ENCODE assay signal across 14 cellular contexts in the genomic region with DNA sequence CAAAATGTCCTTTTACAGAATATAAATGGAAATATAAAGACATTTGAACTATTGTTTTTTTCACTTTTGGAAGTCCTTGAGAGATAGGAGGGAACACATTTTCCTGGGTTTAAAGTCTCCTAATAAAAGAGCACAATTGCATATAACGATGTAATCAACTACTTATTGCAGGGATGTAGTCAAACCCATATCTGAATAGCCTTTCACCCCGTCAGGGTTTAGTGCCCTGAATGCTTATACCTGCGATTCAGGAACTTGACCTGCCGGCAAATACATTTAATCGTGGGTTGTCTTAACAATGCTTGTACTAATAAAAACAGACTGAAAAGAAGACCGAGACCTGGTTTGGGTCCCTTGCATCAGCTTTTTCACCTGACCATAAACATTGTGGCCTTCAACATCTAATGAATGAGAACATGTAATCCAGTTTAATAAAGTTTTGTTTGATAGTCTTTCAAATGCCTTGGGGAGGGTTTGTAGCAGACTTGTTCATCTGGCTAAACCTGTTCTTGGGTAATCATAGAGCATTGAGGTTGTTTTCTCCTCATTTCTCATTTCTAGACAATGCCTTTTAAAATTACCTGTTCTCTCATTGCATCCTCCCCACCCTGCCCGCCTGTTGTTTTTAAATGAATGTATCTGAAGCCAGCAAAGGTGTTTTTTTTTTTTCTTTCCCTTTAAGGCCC. TPM values are rescaled to one million over a fixed set of nuclear protein-coding genes. Genes with fewer than 3 reads are reported as not detected.
DNase-seq lines count a peak whose midpoint lies in the region; ATAC-seq, FAIRE-seq and TF ChIP-seq lines count a peak whose summit lies in the region.
"Had no signal": no experiment of that assay in that cellular context is flagged by ENCODE, and none has a peak within 500 bp of the region (broad histone marks: within the 10 kb centered on the region; RNA-seq: fewer than 3 reads in every experiment).

No MANE protein-coding gene starts in this region.

- H3K9me3 Mint-ChIP-seq in T-helper 2 cell treated with Interferon-gamma antibody and Interleukin-4, amounts not matched to agents 5 μg/mL and 100 μg/mL, for 36 hours = no peaks in the 10 kb centered on the region
- H3K9me3 Mint-ChIP-seq: CD8-positive, alpha-beta T cell; natural killer cell treated with Interleukin-12 subunit alpha and Interleukin-12 subunit beta and Interleukin-15 and Interleukin-18, amount 100 ng/mL, for 72 hours had no signal

- peak; percentile 99 for DNase-seq in HT-29 (ENCODE audit: low spot score)
- peak; percentile 99 for DNase-seq in NCI-H748 treated with DMSO at 0.1 percent for 48 hours (lab: John Stamatoyannopoulos, UW)
- no peak for DNase-seq in keratinocyte (ENCODE audit: low read depth, low spot score)
- DNase-seq in thyroid gland = peak; percentile 58 to 65
- no peak for DNase-seq in T-helper 2 cell treated with Interferon-gamma antibody and Interleukin-4, amounts not matched to agents 5 μg/mL and 100 μg/mL, for 36 hours (ENCODE audit: low spot score)
- no peak for DNase-seq in right cardiac atrium
- DNase-seq: CD8-positive, alpha-beta T cell; GOT3; stimulated activated naive CD8-positive, alpha-beta T cell treated with anti-CD3 and anti-CD28 coated beads, Interleukin-15, Interleukin-2, amounts not matched to agents 100 U/mL and 50 U/mL, for 24 hours had no signal

- H2AFZ ChIP-seq in keratinocyte (ENCODE audit: control insufficient read depth, low read length) = no peak overlapping the region

- no peak for ATAC-seq in HG03354 (IDR thresholded peaks at IDR 0.05; ENCODE audit: poor library complexity, severe bottlenecking, unreplicated experiment)
- ATAC-seq in right cardiac atrium = no peak
- ATAC-seq: activated CD4-positive, CD25-positive, alpha-beta regulatory T cell treated with anti-CD3 and anti-CD28 coated beads, Interleukin-2, amount 50 U/mL, for 24 hours; CD8-positive, alpha-beta T cell; natural killer cell treated with Interleukin-12 subunit alpha and Interleukin-12 subunit beta and Interleukin-15 and Interleukin-18, amount 100 ng/mL, for 72 hours; Panc1; stimulated activated naive CD8-positive, alpha-beta T cell treated with anti-CD3 and anti-CD28 coated beads, Interleukin-15, Interleukin-2, amounts not matched to agents 100 U/mL and 50 U/mL, for 24 hours had no signal

- H3K27me3 ChIP-seq in keratinocyte (ENCODE audit: control insufficient read depth, extremely low read depth, insufficient read depth, low read length) = no peaks in the 10 kb centered on the region
- H3K27me3 ChIP-seq in thyroid gland = no peaks in the 10 kb centered on the region
- no peaks in the 10 kb centered on the region for H3K27me3 ChIP-seq in right cardiac atrium (ENCODE audit: control insufficient read depth, insufficient read depth)

- peaks cover under 1% of the 10 kb centered on the region for H3K4me1 Mint-ChIP-seq in T-helper 2 cell treated with Interferon-gamma antibody and Interleukin-4, amounts not matched to agents 5 μg/mL and 100 μg/mL, for 36 hours (ENCODE audit: low read depth)

- peaks cover 8 to 38% of the 10 kb centered on the region in 2 experiments for H3K36me3 ChIP-seq in keratinocyte (ENCODE audit: control insufficient read depth in 2 of 2, extremely low read depth in 1 of 2, insufficient read depth in 2 of 2, low read length in 2 of 2)
- peaks cover 0 to 8% of the 10 kb centered on the region in 2 donors for H3K36me3 ChIP-seq in thyroid gland

- peak; percentile 79 for FAIRE-seq in keratinocyte (lab: Jason Lieb, UNC)
- FAIRE-seq: GM18507 had no signal

- H3K9me3 ChIP-seq in keratinocyte (ENCODE audit: control insufficient read depth, low read depth, low read length) (no peaks in the 10 kb centered on the region), thyroid gland (no peaks in the 10 kb centered on the region), right cardiac atrium (ENCODE audit: control insufficient read depth, low read length) (no peaks in the 10 kb centered on the region)

- H3K79me2 ChIP-seq in keratinocyte (ENCODE audit: control insufficient read depth, insufficient read depth, low read length) = peaks cover 98% of the 10 kb centered on the region

- H4K20me1 ChIP-seq in keratinocyte (ENCODE audit: control insufficient read depth, extremely low read depth, insufficient read depth, low read length) = peaks cover 7% of the 10 kb centered on the region

- dilution Hi-C loops in keratinocyte (cut with MboI; ENCODE audit: extremely low pct_ligation_motif_present, low sequenced_read_pairs) = no loop called here

- H3K36me3 Mint-ChIP-seq in T-helper 2 cell treated with Interferon-gamma antibody and Interleukin-4, amounts not matched to agents 5 μg/mL and 100 μg/mL, for 36 hours (ENCODE audit: low read depth) = peaks cover 10% of the 10 kb centered on the region
- H3K36me3 Mint-ChIP-seq: CD8-positive, alpha-beta T cell; natural killer cell treated with Interleukin-12 subunit alpha and Interleukin-12 subunit beta and Interleukin-15 and Interleukin-18, amount 100 ng/mL, for 72 hours had no signal

- H3K4me1 ChIP-seq in keratinocyte (ENCODE audit: control insufficient read depth, extremely low read depth, insufficient read depth, low read length) (peaks cover 76% of the 10 kb centered on the region), thyroid gland (peaks cover 27 to 40% of the 10 kb centered on the region in 2 donors), right cardiac atrium (ENCODE audit: control insufficient read depth, insufficient read depth, low read length) (no peaks in the 10 kb centered on the region)

- H3K4me3 Mint-ChIP-seq in T-helper 2 cell treated with Interferon-gamma antibody and Interleukin-4, amounts not matched to agents 5 μg/mL and 100 μg/mL, for 36 hours = no peak overlapping the region
- H3K4me3 Mint-ChIP-seq: CD8-positive, alpha-beta T cell; natural killer cell treated with Interleukin-12 subunit alpha and Interleukin-12 subunit beta and Interleukin-15 and Interleukin-18, amount 100 ng/mL, for 72 hours had no signal

- H3K27ac Mint-ChIP-seq in T-helper 2 cell treated with Interferon-gamma antibody and Interleukin-4, amounts not matched to agents 5 μg/mL and 100 μg/mL, for 36 hours = no peak overlapping the region
- H3K27ac Mint-ChIP-seq: CD8-positive, alpha-beta T cell; natural killer cell treated with Interleukin-12 subunit alpha and Interleukin-12 subunit beta and Interleukin-15 and Interleukin-18, amount 100 ng/mL, for 72 hours had no signal

- peak overlapping the region; percentile 96 for H3K9ac ChIP-seq in keratinocyte (ENCODE audit: control insufficient read depth, extremely low read depth, insufficient read depth, low read length)

- no peak for TF ChIP-seq CTCF in keratinocyte (optimal IDR thresholded peaks at IDR 0.05 in 1 of 3, IDR thresholded peaks at IDR 0.05 in 1 of 3, conservative IDR thresholded peaks at IDR 0.05 in 1 of 3; ENCODE audit: extremely low read depth in 1 of 3, insufficient read depth in 2 of 3, low read length in 3 of 3)
- no peak for TF ChIP-seq CTCF in thyroid gland (IDR thresholded peaks at IDR 0.05)

- peak overlapping the region; percentile 83 for H3K4me2 ChIP-seq in keratinocyte (ENCODE audit: control insufficient read depth, extremely low read depth, insufficient read depth, low read depth, low read length)

- H3K4me3 ChIP-seq in keratinocyte (ENCODE audit: control insufficient read depth in 2 of 3, extremely low read depth in 1 of 3, insufficient read depth in 2 of 3, low read depth in 1 of 3, low read length in 3 of 3) (peak overlapping the region in 2 of 3 experiments; percentile 14 to 46), thyroid gland (replicated peaks in 1 of 3) (no peak overlapping the region), right cardiac atrium (ENCODE audit: low read length) (no peak overlapping the region)

- H3K27me3 Mint-ChIP-seq in T-helper 2 cell treated with Interferon-gamma antibody and Interleukin-4, amounts not matched to agents 5 μg/mL and 100 μg/mL, for 36 hours (ENCODE audit: low read depth) = peaks cover 17% of the 10 kb centered on the region

- peak overlapping the region; percentile 97 for H3K27ac ChIP-seq in keratinocyte (ENCODE audit: control insufficient read depth, insufficient read depth, low read length)
- peak overlapping the region; percentile 54 to 64 (median 56) for H3K27ac ChIP-seq in thyroid gland
- H3K27ac ChIP-seq in right cardiac atrium (ENCODE audit: low read length) = no peak overlapping the region

- no peak for TF ChIP-seq POLR2A in thyroid gland (IDR thresholded peaks at IDR 0.05)

- no peaks in the 10 kb centered on the region for H3K9me1 ChIP-seq in keratinocyte (ENCODE audit: control insufficient read depth, extremely low read depth, insufficient read depth, low read length)

- intact Hi-C loops in thyroid gland (cut with DNase I) = no loop called here
- intact Hi-C loops in right cardiac atrium (cut with DNase I) = no loop called here

- WGBS in thyroid gland, 2 donors = 39 to 55% methylated on average over 7 of the region's 7 CpGs
- 92% methylated on average over 7 of the region's 7 CpGs for WGBS in right cardiac atrium

RNA-seq across cellular contexts. Expression of gene KLF5, which starts 7.0 kb away (rescaled TPM):
- total RNA-seq in HT-29 (2014; rRNA removed; shearing (Covaris generic)) = 129 and 135 TPM in 2 replicates
- polyA plus RNA-seq in keratinocyte (144 to 175 TPM (median 162 TPM) in 3 replicates), right cardiac atrium (0.81 TPM)
- polyA plus RNA-seq in keratinocyte (2011; ENCODE audit: low read depth) = 58.1 TPM
- polyA plus RNA-seq in keratinocyte (2011; cell fraction: cytosol; rRNA removed) = 85.1 and 128 TPM in 2 replicates
- polyA plus RNA-seq in keratinocyte (2011; cell fraction: nucleus; rRNA removed) = 225 and 256 TPM in 2 replicates
- polyA plus RNA-seq in keratinocyte (2012; ENCODE audit: low replicate concordance) = 63.4 and 116 TPM in 2 replicates
- polyA minus RNA-seq in keratinocyte = 175 to 368 TPM (median 282 TPM) in 3 replicates
- 100 TPM for polyA minus RNA-seq in keratinocyte (2011; cell fraction: cytosol; rRNA and poly(A)+ RNA removed)
- polyA minus RNA-seq in keratinocyte (2011; cell fraction: nucleus; rRNA and poly(A)+ RNA removed) = 146 and 228 TPM in 2 replicates
- total RNA-seq in thyroid gland (10 to 100 TPM; 15.6 to 37.2 (median 23.6) TPM), right cardiac atrium (under 1 TPM; 0.54 to 0.83 (median 0.73) TPM)

Comparison
In these comparisons a context has a peak if more than half of its experiments do, and no peak if none do; other contexts are left out.
1. DNase-seq: peak in HT-29 (single experiment), NCI-H748 treated with DMSO at 0.1 percent for 48 hours (single experiment) and thyroid gland (2 of 2); none in keratinocyte (single experiment), T-helper 2 cell treated with Interferon-gamma antibody and Interleukin-4, amounts not matched to agents 5 μg/mL and 100 μg/mL, for 36 hours (single experiment) and right cardiac atrium (0 of 3).
2. H3K4me3 ChIP-seq: peak in keratinocyte (2 of 3); none in thyroid gland (0 of 3) and right cardiac atrium (single experiment).
3. RNA of gene KLF5, which starts 7.0 kb away (total RNA-seq): 129 to 135 TPM in HT-29 and 15.6 to 37.2 TPM in thyroid gland; 0.54 to 0.83 TPM in right cardiac atrium; every median in the first group is over 4 times any median in the second.